In genomic region chr15:74616996-74617395, GRCh38 we compare ENCODE assay signal across 8 cellular contexts. TPM values are rescaled to one million over a fixed set of nuclear protein-coding genes. Genes with fewer than 3 reads are reported as not detected.
DNase-seq lines count a peak whose midpoint lies in the region; ATAC-seq and TF ChIP-seq lines count a peak whose summit lies in the region.
"Had no signal": no experiment of that assay in that cellular context is flagged by ENCODE, and none has a peak within 500 bp of the region (broad histone marks: within the 10 kb centered on the region; RNA-seq: fewer than 3 reads in every experiment).

No MANE protein-coding gene starts in this region.

- no peaks in the 10 kb centered on the region for H3K27me3 ChIP-seq in right cardiac atrium (ENCODE audit: control insufficient read depth, insufficient read depth)

- peaks cover 4% of the 10 kb centered on the region for H3K4me1 ChIP-seq in right cardiac atrium (ENCODE audit: control insufficient read depth, insufficient read depth, low read length)

- no peaks in the 10 kb centered on the region for H3K9me3 Mint-ChIP-seq in activated CD4-positive, alpha-beta memory T cell treated with anti-CD3 and anti-CD28 coated beads, Interleukin-2, amount 10 ng/mL, durations not matched to agents 7 days and 5 days
- H3K9me3 Mint-ChIP-seq in stimulated activated memory B cell treated with anti-CD40 and anti-IgM and Interleukin-4, amounts not matched to agents 10 μg/mL and 1 μg/mL and 100 μg/mL, for 72 hours, result no peaks in the 10 kb centered on the region

- peak overlapping the region; percentile 100 for H3K4me3 ChIP-seq in HFF-Myc (replicated peaks; ENCODE audit: low read depth, low read length)
- H3K4me3 ChIP-seq in right cardiac atrium (ENCODE audit: low read length), result peak overlapping the region; percentile 89

- ATAC-seq in right cardiac atrium, result no peak
- ATAC-seq in stimulated activated memory B cell treated with anti-CD40 and anti-IgM and Interleukin-4, amounts not matched to agents 10 μg/mL and 1 μg/mL and 100 μg/mL, for 72 hours, result no peak
- ATAC-seq in HG03442 (IDR thresholded peaks at IDR 0.05; ENCODE audit: unreplicated experiment), result no peak
- no peak for ATAC-seq in GM19328 (IDR thresholded peaks at IDR 0.05; ENCODE audit: unreplicated experiment)
- ATAC-seq in esophagus mucosa, result no peak
- ATAC-seq: activated CD4-positive, CD25-positive, alpha-beta regulatory T cell treated with anti-CD3 and anti-CD28 coated beads, Interleukin-2, amount 50 U/mL, for 24 hours had no signal

- H3K27me3 Mint-ChIP-seq in activated CD4-positive, alpha-beta memory T cell treated with anti-CD3 and anti-CD28 coated beads, Interleukin-2, amount 10 ng/mL, durations not matched to agents 7 days and 5 days, result no peaks in the 10 kb centered on the region
- H3K27me3 Mint-ChIP-seq in stimulated activated memory B cell treated with anti-CD40 and anti-IgM and Interleukin-4, amounts not matched to agents 10 μg/mL and 1 μg/mL and 100 μg/mL, for 72 hours, result no peaks in the 10 kb centered on the region

- peak overlapping the region; percentile 97 for H3K27ac Mint-ChIP-seq in activated CD4-positive, alpha-beta memory T cell treated with anti-CD3 and anti-CD28 coated beads, Interleukin-2, amount 10 ng/mL, durations not matched to agents 7 days and 5 days
- H3K27ac Mint-ChIP-seq in stimulated activated memory B cell treated with anti-CD40 and anti-IgM and Interleukin-4, amounts not matched to agents 10 μg/mL and 1 μg/mL and 100 μg/mL, for 72 hours, result peak overlapping the region; percentile 98

- H3K4me3 Mint-ChIP-seq in activated CD4-positive, alpha-beta memory T cell treated with anti-CD3 and anti-CD28 coated beads, Interleukin-2, amount 10 ng/mL, durations not matched to agents 7 days and 5 days, result peak overlapping the region; percentile 96
- H3K4me3 Mint-ChIP-seq in stimulated activated memory B cell treated with anti-CD40 and anti-IgM and Interleukin-4, amounts not matched to agents 10 μg/mL and 1 μg/mL and 100 μg/mL, for 72 hours, result peak overlapping the region; percentile 90

- no peak for TF ChIP-seq CTCF in HFF-Myc (IDR thresholded peaks at IDR 0.05; ENCODE audit: low read depth, low read length, missing control alignments)

- DNase-seq in HFF-Myc (ENCODE audit: extremely low read depth, low read depth), result no peak
- no peak for DNase-seq in activated CD4-positive, alpha-beta memory T cell treated with anti-CD3 and anti-CD28 coated beads, Interleukin-2, amount 10 ng/mL, durations not matched to agents 7 days and 5 days
- DNase-seq in right cardiac atrium, result no peak

- CTCF ChIA-PET in activated CD4-positive, alpha-beta memory T cell treated with anti-CD3 and anti-CD28 coated beads, Interleukin-2, amount 10 ng/mL, durations not matched to agents 7 days and 5 days (lab: Charles Lee), result interaction anchor here (0.6 to 8.1 kb wide), 13 partner anchors 10 to 835 kb away, joined by 3 to 72 read pairs (median 4); partner anchors contain the start of genes ARID3B and SIN3A

- H3K9me3 ChIP-seq in right cardiac atrium (ENCODE audit: control insufficient read depth, low read length), result no peaks in the 10 kb centered on the region

- peaks cover 57% of the 10 kb centered on the region for H3K4me1 Mint-ChIP-seq in activated CD4-positive, alpha-beta memory T cell treated with anti-CD3 and anti-CD28 coated beads, Interleukin-2, amount 10 ng/mL, durations not matched to agents 7 days and 5 days
- peaks cover 54% of the 10 kb centered on the region for H3K4me1 Mint-ChIP-seq in stimulated activated memory B cell treated with anti-CD40 and anti-IgM and Interleukin-4, amounts not matched to agents 10 μg/mL and 1 μg/mL and 100 μg/mL, for 72 hours

- peaks cover 56% of the 10 kb centered on the region for H3K36me3 Mint-ChIP-seq in activated CD4-positive, alpha-beta memory T cell treated with anti-CD3 and anti-CD28 coated beads, Interleukin-2, amount 10 ng/mL, durations not matched to agents 7 days and 5 days (ENCODE audit: low read depth)
- H3K36me3 Mint-ChIP-seq in stimulated activated memory B cell treated with anti-CD40 and anti-IgM and Interleukin-4, amounts not matched to agents 10 μg/mL and 1 μg/mL and 100 μg/mL, for 72 hours, result peaks cover 31% of the 10 kb centered on the region

- POLR2A ChIA-PET in activated CD4-positive, alpha-beta memory T cell treated with anti-CD3 and anti-CD28 coated beads, Interleukin-2, amount 10 ng/mL, durations not matched to agents 7 days and 5 days (lab: Charles Lee), result interaction anchor here (0.7 to 7.8 kb wide), 24 partner anchors 8 to 623 kb away, joined by 3 to 86 read pairs (median 6); partner anchors contain the start of genes ARID3B, C15orf39, CSK and PML

- H3K27ac ChIP-seq in right cardiac atrium (ENCODE audit: low read length), result peak overlapping the region; percentile 55

- intact Hi-C loops in right cardiac atrium (cut with DNase I), result loop anchor here in 2 of 4 donors (5.0 to 10.0 kb wide), 3 partner anchors 70 to 152 kb away; partner anchors contain the start of genes ARID3B (in 1 of the 2) and UBL7 (in 1 of the 2)

RNA-seq across cellular contexts. Expression of gene CLK3, which starts 1.4 kb away (rescaled TPM):
- 100 to 1,000 TPM; 133 to 136 TPM for total RNA-seq in activated CD4-positive, alpha-beta memory T cell treated with anti-CD3 and anti-CD28 coated beads, Interleukin-2, amount 10 ng/mL, durations not matched to agents 7 days and 5 days
- 10 to 100 TPM; 40.0 to 65.1 (median 53.3) TPM for total RNA-seq in right cardiac atrium
- polyA plus RNA-seq in right cardiac atrium, result 51.4 TPM
- total RNA-seq in esophagus mucosa, result 41.0 TPM
